Comparison of ENCODE assay signal across 22 cellular contexts in genomic region chr3:124831631-124832184, GRCh38. TPM values are rescaled to one million over a fixed set of nuclear protein-coding genes. Genes with fewer than 3 reads are reported as not detected.
DNase-seq lines count a peak whose midpoint lies in the region; ATAC-seq and TF ChIP-seq lines count a peak whose summit lies in the region.
"Had no signal": no experiment of that assay in that cellular context is flagged by ENCODE, and none has a peak within 500 bp of the region (broad histone marks: within the 10 kb centered on the region; RNA-seq: fewer than 3 reads in every experiment).

No MANE protein-coding gene starts in this region.

- ATAC-seq in lung (ENCODE audit: insufficient read depth, low FRiP score) (no peak), thoracic aorta (ENCODE audit: insufficient number of reproducible peaks, low FRiP score, low read depth) (no peak)
- no peak for ATAC-seq in activated CD4-positive, alpha-beta T cell treated with anti-CD3 and anti-CD28 coated beads for 36 hours
- ATAC-seq: activated CD8-positive, alpha-beta T cell treated with anti-CD3 and anti-CD28 coated beads for 36 hours; stimulated activated naive CD8-positive, alpha-beta T cell treated with anti-CD3 and anti-CD28 coated beads, Interleukin-15, Interleukin-2, amounts not matched to agents 100 U/mL and 50 U/mL, for 24 hours; T-cell had no signal

- WGBS in lung, 2 donors = 84 to 90% methylated on average over 4 of the region's 4 CpGs

- no peak overlapping the region for H3K4me3 Mint-ChIP-seq in activated CD4-positive, alpha-beta T cell treated with anti-CD3 and anti-CD28 coated beads for 36 hours
- H3K4me3 Mint-ChIP-seq in activated T-helper 2 cell treated with anti-CD3 and anti-CD28 coated beads, Interferon-gamma antibody, Interleukin-2, Interleukin-4, amounts not matched to agents 10 μg/mL and 5 μg/mL and 100 μg/mL, durations not matched to agents 14 hours and 24 hours and 36 hours (ENCODE audit: low read depth) = no peak overlapping the region
- H3K4me3 Mint-ChIP-seq: activated B cell treated with CpG ODN at 0.5 μM for 24 hours; activated CD8-positive, alpha-beta T cell treated with anti-CD3 and anti-CD28 coated beads for 36 hours; activated naive CD8-positive, alpha-beta T cell treated with anti-CD3 and anti-CD28 coated beads, Interleukin-2, amount 10 ng/mL, durations not matched to agents 7 days and 5 days; mesothelial cell of epicardium; neural progenitor cell; T-cell had no signal

- H3K27me3 Mint-ChIP-seq in activated CD4-positive, alpha-beta T cell treated with anti-CD3 and anti-CD28 coated beads for 36 hours = peaks cover 14% of the 10 kb centered on the region
- H3K27me3 Mint-ChIP-seq in activated T-helper 2 cell treated with anti-CD3 and anti-CD28 coated beads, Interferon-gamma antibody, Interleukin-2, Interleukin-4, amounts not matched to agents 10 μg/mL and 5 μg/mL and 100 μg/mL, durations not matched to agents 14 hours and 24 hours and 36 hours (ENCODE audit: low read depth) = peaks cover 36% of the 10 kb centered on the region

- POLR2A ChIA-PET in activated CD4-positive, alpha-beta T cell treated with anti-CD3 and anti-CD28 coated beads for 36 hours (lab: Charles Lee) = no interaction called here

- H3K4me1 Mint-ChIP-seq in activated CD4-positive, alpha-beta T cell treated with anti-CD3 and anti-CD28 coated beads for 36 hours = peaks cover 14% of the 10 kb centered on the region
- H3K4me1 Mint-ChIP-seq in activated T-helper 2 cell treated with anti-CD3 and anti-CD28 coated beads, Interferon-gamma antibody, Interleukin-2, Interleukin-4, amounts not matched to agents 10 μg/mL and 5 μg/mL and 100 μg/mL, durations not matched to agents 14 hours and 24 hours and 36 hours (ENCODE audit: low read depth) = peaks cover 10% of the 10 kb centered on the region

- H3K4me3 ChIP-seq in ascending aorta (no peak overlapping the region), lung (no peak overlapping the region), thoracic aorta (no peak overlapping the region)
- H3K4me3 ChIP-seq: neural progenitor cell had no signal

- no peak overlapping the region for H3K27ac Mint-ChIP-seq in activated CD4-positive, alpha-beta T cell treated with anti-CD3 and anti-CD28 coated beads for 36 hours
- H3K27ac Mint-ChIP-seq in activated T-helper 2 cell treated with anti-CD3 and anti-CD28 coated beads, Interferon-gamma antibody, Interleukin-2, Interleukin-4, amounts not matched to agents 10 μg/mL and 5 μg/mL and 100 μg/mL, durations not matched to agents 14 hours and 24 hours and 36 hours = no peak overlapping the region
- H3K27ac Mint-ChIP-seq: activated B cell treated with CpG ODN at 0.5 μM for 24 hours; activated CD8-positive, alpha-beta T cell treated with anti-CD3 and anti-CD28 coated beads for 36 hours; activated naive CD8-positive, alpha-beta T cell treated with anti-CD3 and anti-CD28 coated beads, Interleukin-2, amount 10 ng/mL, durations not matched to agents 7 days and 5 days; neural progenitor cell; T-cell had no signal

- H3K9me3 Mint-ChIP-seq in activated CD4-positive, alpha-beta T cell treated with anti-CD3 and anti-CD28 coated beads for 36 hours (ENCODE audit: low read depth) = no peaks in the 10 kb centered on the region
- H3K9me3 Mint-ChIP-seq in activated T-helper 2 cell treated with anti-CD3 and anti-CD28 coated beads, Interferon-gamma antibody, Interleukin-2, Interleukin-4, amounts not matched to agents 10 μg/mL and 5 μg/mL and 100 μg/mL, durations not matched to agents 14 hours and 24 hours and 36 hours = no peaks in the 10 kb centered on the region
- H3K9me3 Mint-ChIP-seq: activated B cell treated with CpG ODN at 0.5 μM for 24 hours; activated CD8-positive, alpha-beta T cell treated with anti-CD3 and anti-CD28 coated beads for 36 hours; activated naive CD8-positive, alpha-beta T cell treated with anti-CD3 and anti-CD28 coated beads, Interleukin-2, amount 10 ng/mL, durations not matched to agents 7 days and 5 days; mesothelial cell of epicardium; neural progenitor cell; T-cell had no signal

- intact Hi-C loops in ascending aorta (cut with DNase I) = loop anchor here (2.0 kb wide), 2 partner anchors 19 to 55 kb away; partner anchors contain the start of gene ITGB5
- intact Hi-C loops in activated CD4-positive, alpha-beta T cell treated with anti-CD3 and anti-CD28 coated beads for 36 hours (cut with DNase I, micrococcal nuclease) = no loop called here
- intact Hi-C loops in activated T-helper 2 cell treated with anti-CD3 and anti-CD28 coated beads, Interferon-gamma antibody, Interleukin-2, Interleukin-4, amounts not matched to agents 10 μg/mL and 5 μg/mL and 100 μg/mL, durations not matched to agents 14 hours and 24 hours and 36 hours (cut with micrococcal nuclease) = no loop called here

- H3K4me1 ChIP-seq in ascending aorta (peaks cover 20 to 90% of the 10 kb centered on the region in 2 donors), lung (ENCODE audit: control insufficient read depth in 2 of 2, insufficient read depth in 2 of 2, low read length in 2 of 2) (peaks cover 24% of the 10 kb centered on the region in 2 donors), thoracic aorta (ENCODE audit: control insufficient read depth in 1 of 2, low read depth in 2 of 2) (peaks cover 75 to 95% of the 10 kb centered on the region in 2 donors)

- TF ChIP-seq CTCF in ascending aorta (IDR thresholded peaks at IDR 0.05) = no peak
- no peak for TF ChIP-seq CTCF in lung (IDR thresholded peaks at IDR 0.05; ENCODE audit: control extremely low read depth, extremely low read depth)
- no peak for TF ChIP-seq CTCF in thoracic aorta (IDR thresholded peaks at IDR 0.05)

- H3K9me3 ChIP-seq in ascending aorta (no peaks in the 10 kb centered on the region), lung (ENCODE audit: control insufficient read depth in 2 of 2, insufficient read depth in 1 of 2, low read length in 1 of 2) (no peaks in the 10 kb centered on the region), thoracic aorta (no peaks in the 10 kb centered on the region)
- H3K9me3 ChIP-seq: BE2C had no signal

- H3K36me3 ChIP-seq in ascending aorta (peaks cover 0 to 23% of the 10 kb centered on the region in 2 donors), lung (ENCODE audit: control insufficient read depth in 2 of 2, insufficient read depth in 2 of 2, low read length in 2 of 2) (no peaks in the 10 kb centered on the region), thoracic aorta (no peaks in the 10 kb centered on the region)
- H3K36me3 ChIP-seq: BE2C, neural progenitor cell had no signal

- CTCF ChIA-PET in activated CD4-positive, alpha-beta T cell treated with anti-CD3 and anti-CD28 coated beads for 36 hours (lab: Charles Lee) = no interaction called here

- no peaks in the 10 kb centered on the region for H3K36me3 Mint-ChIP-seq in activated CD4-positive, alpha-beta T cell treated with anti-CD3 and anti-CD28 coated beads for 36 hours (ENCODE audit: low read depth)
- H3K36me3 Mint-ChIP-seq in activated T-helper 2 cell treated with anti-CD3 and anti-CD28 coated beads, Interferon-gamma antibody, Interleukin-2, Interleukin-4, amounts not matched to agents 10 μg/mL and 5 μg/mL and 100 μg/mL, durations not matched to agents 14 hours and 24 hours and 36 hours (ENCODE audit: low read depth) = no peaks in the 10 kb centered on the region
- H3K36me3 Mint-ChIP-seq: activated naive CD8-positive, alpha-beta T cell treated with anti-CD3 and anti-CD28 coated beads, Interleukin-2, amount 10 ng/mL, durations not matched to agents 7 days and 5 days; T-cell had no signal

- H3K27ac ChIP-seq in ascending aorta (peak overlapping the region; percentile 89 to 91), lung (ENCODE audit: low read depth in 1 of 2, low read length in 1 of 2) (peak overlapping the region; percentile 65 to 88), thoracic aorta (peak overlapping the region; percentile 87 to 88)
- H3K27ac ChIP-seq: HL-60, neural progenitor cell, RWPE1 had no signal

- H3K27me3 ChIP-seq in ascending aorta (no peaks in the 10 kb centered on the region), lung (ENCODE audit: control insufficient read depth, insufficient read depth) (no peaks in the 10 kb centered on the region), thoracic aorta (replicated peaks; ENCODE audit: insufficient read depth) (no peaks in the 10 kb centered on the region)
- H3K27me3 ChIP-seq: BE2C, neural progenitor cell had no signal

- DNase-seq in HUDEP-2 (lab: John Stamatoyannopoulos, UW; ENCODE audit: unreplicated experiment in 76 of 76) (peak in 48 of 76 experiments; percentile 2 to 73 (median 20)), ascending aorta (ENCODE audit: low spot score in 2 of 2) (no peak), lung (ENCODE audit: low spot score) (no peak), thoracic aorta (ENCODE audit: low spot score) (no peak), RKO (ENCODE audit: low spot score) (no peak)
- no peak for DNase-seq in activated CD4-positive, alpha-beta T cell treated with anti-CD3 and anti-CD28 coated beads for 36 hours
- no peak for DNase-seq in activated T-helper 2 cell treated with anti-CD3 and anti-CD28 coated beads, Interferon-gamma antibody, Interleukin-2, Interleukin-4, amounts not matched to agents 10 μg/mL and 5 μg/mL and 100 μg/mL, durations not matched to agents 14 hours and 24 hours and 36 hours (ENCODE audit: low spot score)
- DNase-seq: activated B cell treated with CpG ODN at 0.5 μM for 24 hours; activated CD8-positive, alpha-beta T cell treated with anti-CD3 and anti-CD28 coated beads for 36 hours; activated naive CD8-positive, alpha-beta T cell treated with anti-CD3 and anti-CD28 coated beads, Interleukin-2, amount 10 ng/mL, durations not matched to agents 7 days and 5 days; BE2C; H7; hippocampal formation; MV-4-11; NCI-H1930; NK-92 treated with Interleukin-12 subunit alpha and Interleukin-12 subunit beta, amount 100 ng/mL, for 24 hours; stimulated activated naive CD8-positive, alpha-beta T cell treated with anti-CD3 and anti-CD28 coated beads, Interleukin-15, Interleukin-2, amounts not matched to agents 100 U/mL and 50 U/mL, for 24 hours; T-cell had no signal

RNA-seq across cellular contexts. Expression of gene ITGB5, which starts 55.5 kb away (rescaled TPM):
- total RNA-seq in ascending aorta = 595 TPM
- 100 to 1,000 TPM in 1 of 2 donors, 10 to 100 TPM in 1; 45.2 to 126 TPM for total RNA-seq in lung
- polyA plus RNA-seq in lung = 10 to 100 TPM; 21.0 to 42.3 TPM
- 100 to 1,000 TPM; 576 to 592 TPM for total RNA-seq in thoracic aorta
- total RNA-seq in activated CD4-positive, alpha-beta T cell treated with anti-CD3 and anti-CD28 coated beads for 36 hours = under 1 TPM; 0.57 to 0.72 TPM
- 3.3 and 4.3 TPM in 2 replicates for total RNA-seq in activated T-helper 2 cell treated with anti-CD3 and anti-CD28 coated beads, Interferon-gamma antibody, Interleukin-2, Interleukin-4, amounts not matched to agents 10 μg/mL and 5 μg/mL and 100 μg/mL, durations not matched to agents 14 hours and 24 hours and 36 hours
- total RNA-seq: activated B cell treated with CpG ODN at 0.5 μM for 24 hours had no signal

Comparison
In these comparisons a context has a peak if more than half of its experiments do, and no peak if none do; other contexts are left out.
1. DNase-seq: peak in HUDEP-2 (48 of 76); none in ascending aorta (0 of 2), lung (single experiment), thoracic aorta (single experiment), activated CD4-positive, alpha-beta T cell treated with anti-CD3 and anti-CD28 coated beads for 36 hours (single experiment), activated T-helper 2 cell treated with anti-CD3 and anti-CD28 coated beads, Interferon-gamma antibody, Interleukin-2, Interleukin-4, amounts not matched to agents 10 μg/mL and 5 μg/mL and 100 μg/mL, durations not matched to agents 14 hours and 24 hours and 36 hours (single experiment) and RKO (single experiment).
2. Peak in every context shown above with its lines, with median percentiles within 50 percentile points of each other: H3K27ac ChIP-seq.